ENCODE assay signal across 17 cellular contexts in genomic region chr3:150786791-150787190, GRCh38. TPM values are rescaled to one million over a fixed set of nuclear protein-coding genes. Genes with fewer than 3 reads are reported as not detected.
DNase-seq lines count a peak whose midpoint lies in the region; ATAC-seq, FAIRE-seq and TF ChIP-seq lines count a peak whose summit lies in the region.
"Had no signal": no experiment of that assay in that cellular context is flagged by ENCODE, and none has a peak within 500 bp of the region (broad histone marks: within the 10 kb centered on the region; RNA-seq: fewer than 3 reads in every experiment).

No MANE protein-coding gene starts in this region.

- peak overlapping the region; percentile 74 for H3K27ac Mint-ChIP-seq in stimulated activated naive CD8-positive, alpha-beta T cell treated with anti-CD3 and anti-CD28 coated beads, Interleukin-15, Interleukin-2, amounts not matched to agents 100 ng/mL and 50 ng/mL, for 24 hours
- H3K27ac Mint-ChIP-seq: activated naive CD8-positive, alpha-beta T cell; T-helper 1 cell treated with Interleukin-12 subunit alpha and Interleukin-12 subunit beta and Interleukin-4 antibody, amounts not matched to agents 30 μg/mL and 1 μg/mL, for 36 hours had no signal

- no peak overlapping the region for H3K4me3 Mint-ChIP-seq in stimulated activated naive CD8-positive, alpha-beta T cell treated with anti-CD3 and anti-CD28 coated beads, Interleukin-15, Interleukin-2, amounts not matched to agents 100 ng/mL and 50 ng/mL, for 24 hours
- H3K4me3 Mint-ChIP-seq: activated naive CD8-positive, alpha-beta T cell; T-helper 1 cell treated with Interleukin-12 subunit alpha and Interleukin-12 subunit beta and Interleukin-4 antibody, amounts not matched to agents 30 μg/mL and 1 μg/mL, for 36 hours had no signal

- FAIRE-seq in bronchial epithelial cell (lab: Jason Lieb, UNC), result no peak
- FAIRE-seq: frontal cortex had no signal

- H3K27me3 ChIP-seq in RWPE2 (ENCODE audit: insufficient read depth, poor library complexity, severe bottlenecking), result no peaks in the 10 kb centered on the region
- H3K27me3 ChIP-seq in bronchial epithelial cell (ENCODE audit: control insufficient read depth, insufficient read depth, low read length), result no peaks in the 10 kb centered on the region

- no peak overlapping the region for H3K4me3 ChIP-seq in RWPE2 (ENCODE audit: severe bottlenecking)
- no peak overlapping the region for H3K4me3 ChIP-seq in bronchial epithelial cell (ENCODE audit: low read depth, low read length)
- H3K4me3 ChIP-seq: smooth muscle cell had no signal

- peaks cover 12% of the 10 kb centered on the region for H3K27me3 Mint-ChIP-seq in stimulated activated naive CD8-positive, alpha-beta T cell treated with anti-CD3 and anti-CD28 coated beads, Interleukin-15, Interleukin-2, amounts not matched to agents 100 ng/mL and 50 ng/mL, for 24 hours

- H3K36me3 Mint-ChIP-seq in stimulated activated naive CD8-positive, alpha-beta T cell treated with anti-CD3 and anti-CD28 coated beads, Interleukin-15, Interleukin-2, amounts not matched to agents 100 ng/mL and 50 ng/mL, for 24 hours (ENCODE audit: low read depth), result no peaks in the 10 kb centered on the region
- H3K36me3 Mint-ChIP-seq: activated naive CD8-positive, alpha-beta T cell had no signal

- peak overlapping the region; percentile 76 for H3K27ac ChIP-seq in RWPE2 (ENCODE audit: poor library complexity, severe bottlenecking)
- H3K27ac ChIP-seq: KMS-11 had no signal

- peaks cover 59% of the 10 kb centered on the region for H3K4me1 Mint-ChIP-seq in stimulated activated naive CD8-positive, alpha-beta T cell treated with anti-CD3 and anti-CD28 coated beads, Interleukin-15, Interleukin-2, amounts not matched to agents 100 ng/mL and 50 ng/mL, for 24 hours (ENCODE audit: low read depth)

- peaks cover 29% of the 10 kb centered on the region for H3K4me1 ChIP-seq in RWPE2 (ENCODE audit: insufficient read depth, poor library complexity, severe bottlenecking)

- no peaks in the 10 kb centered on the region for H3K9me3 Mint-ChIP-seq in stimulated activated naive CD8-positive, alpha-beta T cell treated with anti-CD3 and anti-CD28 coated beads, Interleukin-15, Interleukin-2, amounts not matched to agents 100 ng/mL and 50 ng/mL, for 24 hours
- H3K9me3 Mint-ChIP-seq: T-helper 1 cell treated with Interleukin-12 subunit alpha and Interleukin-12 subunit beta and Interleukin-4 antibody, amounts not matched to agents 30 μg/mL and 1 μg/mL, for 36 hours had no signal

- no peak for TF ChIP-seq CTCF in RWPE2 (IDR thresholded peaks at IDR 0.05; ENCODE audit: poor library complexity, severe bottlenecking)
- no peak for TF ChIP-seq CTCF in bronchial epithelial cell (IDR thresholded peaks at IDR 0.05; ENCODE audit: insufficient read depth, low read length, severe bottlenecking)

- DNase-seq in stimulated activated CD4-positive, alpha-beta T cell treated with anti-CD3 and anti-CD28 coated beads, Interleukin-15, amount 100 ng/mL, for 24 hours, result peak; percentile 63
- DNase-seq in stimulated activated CD4-positive, alpha-beta T cell treated with anti-CD3 and anti-CD28 coated beads, Interleukin-4, amount 100 ng/mL, for 1 hour, result no peak
- DNase-seq in RWPE2 (ENCODE audit: low spot score) (no peak), bronchial epithelial cell (ENCODE audit: low read depth) (peak; percentile 85), cerebellum (ENCODE audit: low spot score) (no peak), NCI-H82 (lab: John Stamatoyannopoulos, UW) (no peak)
- DNase-seq: activated CD4-positive, alpha-beta T cell treated with anti-CD3 and anti-CD28 coated beads, Interleukin-2, amount 50 U/mL, for 1 hour; central memory CD4-positive, alpha-beta T cell; DMS 273 treated with DMSO at 0.1 percent for 48 hours; Right ventricle myocardium superior had no signal

- no peaks in the 10 kb centered on the region for H3K9me3 ChIP-seq in RWPE2 (ENCODE audit: severe bottlenecking)

- no peaks in the 10 kb centered on the region for H3K36me3 ChIP-seq in RWPE2 (ENCODE audit: low read depth)
- no peaks in the 10 kb centered on the region for H3K36me3 ChIP-seq in bronchial epithelial cell (ENCODE audit: control insufficient read depth, insufficient read depth, low read length)

- ATAC-seq in RWPE2 (ENCODE audit: low read depth) (peak; percentile 72), GM19035 (IDR thresholded peaks at IDR 0.05; ENCODE audit: unreplicated experiment) (no peak)

RNA-seq across cellular contexts. Expression of gene SIAH2, which starts 23.8 kb away (rescaled TPM):
- total RNA-seq in bronchial epithelial cell (30.3 and 36.1 TPM in 2 replicates), cerebellum (17.1 TPM)

Comparison
In these comparisons a context has a peak if more than half of its experiments do, and no peak if none do; other contexts are left out.
1. DNase-seq: peak in stimulated activated CD4-positive, alpha-beta T cell treated with anti-CD3 and anti-CD28 coated beads, Interleukin-15, amount 100 ng/mL, for 24 hours (single experiment) and bronchial epithelial cell (single experiment); none in stimulated activated CD4-positive, alpha-beta T cell treated with anti-CD3 and anti-CD28 coated beads, Interleukin-4, amount 100 ng/mL, for 1 hour (single experiment), RWPE2 (single experiment), cerebellum (single experiment) and NCI-H82 (single experiment).